ENCODE assay signal across 8 cellular contexts in the genomic region with DNA sequence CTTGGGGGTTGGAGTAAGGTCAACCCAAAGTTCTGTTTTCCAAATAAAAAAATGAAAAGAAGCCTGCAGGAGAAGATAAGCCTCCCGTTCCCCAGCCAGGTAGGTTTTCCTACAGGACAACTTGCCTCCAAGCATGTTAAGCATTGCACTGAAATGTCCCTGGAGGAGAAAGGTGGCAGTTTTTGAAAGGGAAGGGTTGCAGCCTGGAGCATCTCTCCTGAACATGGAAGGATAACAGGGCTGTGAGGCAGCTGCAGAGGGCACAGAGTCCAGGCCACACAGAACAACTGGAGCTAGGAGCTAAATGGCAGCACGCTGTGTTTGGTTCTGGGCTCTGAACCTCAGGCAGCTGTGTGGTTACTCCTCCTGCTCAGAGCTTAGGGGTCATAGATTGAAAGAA.
"Had no signal": no experiment of that assay in that cellular context is flagged by ENCODE, and none has a peak within 500 bp of the region (broad histone marks: within the 10 kb centered on the region; RNA-seq: fewer than 3 reads in every experiment).

No MANE protein-coding gene starts in this region.

- H3K27ac Mint-ChIP-seq: HFFc6 had no signal

- DNase-seq: GM23248, GOT3, H7, HFFc6, IMR-90 had no signal

- H3K36me3 ChIP-seq: HAP-1 had no signal

- H3K27ac ChIP-seq: GM23248 had no signal

- ATAC-seq: HCT116, K562 had no signal

- H2AFZ ChIP-seq: GM23248 had no signal

- H3K4me3 ChIP-seq: GM23248, HAP-1, K562 had no signal

- H3K4me3 Mint-ChIP-seq: HFFc6 had no signal

- H3K4me1 ChIP-seq: HAP-1 had no signal

- H3K9ac ChIP-seq: GM23248 had no signal

- H3K9me3 ChIP-seq: HAP-1 had no signal
